ENCODE assay signal across 15 cellular contexts in genomic region chr1:225435957-225436392, GRCh38. TPM values are rescaled to one million over a fixed set of nuclear protein-coding genes. Genes with fewer than 3 reads are reported as not detected.
A peak's percentile ranks its signal among the peaks of the same experiment; 100 is the strongest.
DNase-seq lines count a peak whose midpoint lies in the region; ATAC-seq, FAIRE-seq and TF ChIP-seq lines count a peak whose summit lies in the region.
"Had no signal": no experiment of that assay in that cellular context is flagged by ENCODE, and none has a peak within 500 bp of the region (broad histone marks: within the 10 kb centered on the region; RNA-seq: fewer than 3 reads in every experiment).

No MANE protein-coding gene starts in this region.

- peak; percentile 69 for FAIRE-seq in K562 (lab: Jason Lieb, UNC)
- no peak for FAIRE-seq in H54 (lab: Jason Lieb, UNC)
- FAIRE-seq: endometrium had no signal

- ATAC-seq in GM18511 (IDR thresholded peaks at IDR 0.05; ENCODE audit: unreplicated experiment) = peak; percentile 72
- peak; percentile 70 for ATAC-seq in GM19468 (IDR thresholded peaks at IDR 0.05; ENCODE audit: extremely low read depth, unreplicated experiment)
- ATAC-seq in HG03039 (IDR thresholded peaks at IDR 0.05; ENCODE audit: unreplicated experiment) = peak; percentile 49
- peak; percentile 80 for ATAC-seq in K562

- CTCF ChIA-PET in K562 (lab: Yijun Ruan, JAX; ENCODE audit: low intra/inter-chr PET ratio) = no interaction called here

- peak overlapping the region; percentile 75 for H2AFZ ChIP-seq in K562 (ENCODE audit: low read depth, low read length)

- TF ChIP-seq RAD21 in K562 (CRISPR knock-in tag; conservative IDR thresholded peaks at IDR 0.05 in 1 of 2, IDR thresholded peaks at IDR 0.05 in 1 of 2) = no peak

- H3K36me3 ChIP-seq in K562 (ENCODE audit: control insufficient read depth, insufficient read depth, low read length) = no peaks in the 10 kb centered on the region
- H3K36me3 ChIP-seq: adrenal gland had no signal

- no peak for TF ChIP-seq EP300 in K562 (IDR thresholded peaks at IDR 0.05; ENCODE audit: low read length)

- no peaks in the 10 kb centered on the region for H3K9me1 ChIP-seq in K562 (ENCODE audit: control insufficient read depth, insufficient read depth, low read length)

- intact Hi-C loops in K562 (cut with micrococcal nuclease) = no loop called here

- TF ChIP-seq CTCF in K562 (IDR thresholded peaks at IDR 0.05 in 2 of 3, conservative IDR thresholded peaks at IDR 0.05 in 1 of 3; ENCODE audit: insufficient read depth in 2 of 3, low read depth in 1 of 3, low read length in 3 of 3) = no peak

- no TSS peak for BruUV-seq in K562 (replicated peaks; lab: Mats Ljungman, UMichigan)

- 0 out of 3 replicates have a peak overlapping the region, but pooled peaks have one; percentile 14 for H3K27ac ChIP-seq in K562 (ENCODE audit: extremely low read depth, low read depth, low read length)
- H3K27ac ChIP-seq: adrenal gland, RWPE1, skin epidermis had no signal

- H3K27me3 ChIP-seq in K562 (ENCODE audit: control insufficient read depth in 2 of 2, insufficient read depth in 2 of 2, low read length in 2 of 2) = no peaks in the 10 kb centered on the region
- H3K27me3 ChIP-seq: adrenal gland had no signal

- peak in 2 of 4 experiments; percentile 53 to 64 for DNase-seq in K562 (ENCODE audit: extremely low read depth in 1 of 4, low spot score in 3 of 4)
- DNase-seq in H54 (ENCODE audit: insufficient read length, low spot score) = no peak
- no peak for DNase-seq in NOMO-1 (lab: John Stamatoyannopoulos, UW; ENCODE audit: unreplicated experiment in 2 of 2)
- no peak for DNase-seq in stimulated activated naive CD4-positive, alpha-beta T cell (lab: John Stamatoyannopoulos, UW)
- no peak for DNase-seq in GF-D8 (lab: John Stamatoyannopoulos, UW)
- DNase-seq: activated CD4-positive, alpha-beta T cell treated with anti-CD3 and anti-CD28 coated beads, Interleukin-2, amount 10 ng/mL, durations not matched to agents 7 days and 5 days; adrenal gland; CD8-positive, alpha-beta memory T cell; NCI-H1694 treated with DMSO at 0.1 percent for 48 hours had no signal

- POLR2A ChIA-PET in K562 (lab: Yijun Ruan, JAX) = interaction anchor here (0.6 kb wide), 1 partner anchor 17 kb away, joined by 3 read pairs; no protein-coding TSS in a partner anchor

- no peaks in the 10 kb centered on the region for H4K20me1 ChIP-seq in K562 (replicated peaks; ENCODE audit: control insufficient read depth, insufficient read depth, low read length)

- H3K4me2 ChIP-seq in K562 (ENCODE audit: insufficient read depth, low read length) = peak overlapping the region; percentile 28; the same call in 1 of the 2 replicates

- H3K4me3 ChIP-seq in K562 = no peak overlapping the region
- H3K4me3 ChIP-seq: adrenal gland, skin epidermis had no signal

- peak overlapping the region in 1 of 2 experiments; percentile 68; a peak in 1 of 4 replicates for H3K9ac ChIP-seq in K562 (ENCODE audit: insufficient read depth in 1 of 2, low read depth in 2 of 2, low read length in 2 of 2)

- in situ Hi-C loops in K562 (cut with MboI) = no loop called here

- H3K9me3 ChIP-seq in K562 (replicated peaks; ENCODE audit: control insufficient read depth, insufficient read depth, low read depth, low read length) = peaks cover 5% of the 10 kb centered on the region; the same call in 1 of the 2 replicates
- H3K9me3 ChIP-seq: adrenal gland had no signal

- TF ChIP-seq POLR2A in K562 (conservative IDR thresholded peaks at IDR 0.05) (no peak), H54 (IDR thresholded peaks at IDR 0.05; ENCODE audit: low read depth, low read length) (no peak)

- 17% methylated on average over 6 of the region's 6 CpGs for WGBS in K562 (ENCODE audit: insufficient coverage, low coverage, missing lambda C conversion rate)

- H3K79me2 ChIP-seq in K562 (ENCODE audit: control insufficient read depth, insufficient read depth, low read length) = no peaks in the 10 kb centered on the region

- H3K4me1 ChIP-seq in K562 (replicated peaks in 1 of 2; ENCODE audit: control insufficient read depth in 2 of 2, insufficient read depth in 2 of 2, low read length in 2 of 2) = peaks cover 7 to 18% of the 10 kb centered on the region in 2 experiments; a peak in 4 of 5 replicates
- H3K4me1 ChIP-seq: adrenal gland had no signal

TF ChIP-seq in K562, 482 proteins besides CTCF, POLR2A, EP300 and RAD21:
- no peak for TF ChIP-seq MITF (IDR thresholded peaks at IDR 0.05)
- TF ChIP-seq MAZ (CRISPR knock-in tag; conservative IDR thresholded peaks at IDR 0.05 in 1 of 2, IDR thresholded peaks at IDR 0.05 in 1 of 2) = peak in 1 of 2 experiments; percentile 32; a peak in 1 of 4 replicates
- TF ChIP-seq SMAD4 (CRISPR knock-in tag; conservative IDR thresholded peaks at IDR 0.05) = 0 out of 2 replicates have a peak, but pooled peaks have one; percentile 33
- TF ChIP-seq SMARCA4 (IDR thresholded peaks at IDR 0.05) = 0 out of 2 replicates have a peak, but pooled peaks have one; percentile 1
- peak; percentile 7; the same call in 1 of the 2 replicates for TF ChIP-seq DPF2 (IDR thresholded peaks at IDR 0.05)
- no peak for TF ChIP-seq RREB1 (CRISPR knock-in tag; IDR thresholded peaks at IDR 0.05)
- TF ChIP-seq ARID1B (IDR thresholded peaks at IDR 0.05) = 0 out of 2 replicates have a peak, but pooled peaks have one; percentile 16

RNA-seq across cellular contexts. Expression of gene LBR, which starts 8.1 kb away (rescaled TPM):
- 218 and 419 TPM in 2 replicates for total RNA-seq in K562 (2011; cell fraction: chromatin; rRNA removed; ENCODE audit: low replicate concordance)
- total RNA-seq in K562 (2011; cell fraction: nucleolus; rRNA removed) = 192 and 198 TPM in 2 replicates
- total RNA-seq in K562 (2011; cell fraction: nucleoplasm; rRNA removed) = 268 and 304 TPM in 2 replicates
- total RNA-seq in K562 (2014; rRNA removed) = 102 and 116 TPM in 2 replicates
- 205 and 234 TPM in 2 replicates for total RNA-seq in K562 (2014; rRNA removed; fragmentation: Illumina TruSeq; extraction: Trizol)
- 177 and 192 TPM in 2 replicates for total RNA-seq in K562 (2015; rRNA removed; fragmentation: Illumina TruSeq; extraction: Trizol)
- total RNA-seq in K562 (2021) = 229 and 235 TPM in 2 replicates
- polyA plus RNA-seq in K562 (2011; rRNA removed) = 170 and 197 TPM in 2 replicates
- polyA plus RNA-seq in K562 (2011; cell fraction: cytosol; rRNA removed) = 90.3 and 164 TPM in 2 replicates
- polyA plus RNA-seq in K562 (2011; cell fraction: nucleus; rRNA removed) = 137 and 143 TPM in 2 replicates
- 106 and 154 TPM in 2 replicates for polyA plus RNA-seq in K562 (2012)
- polyA plus RNA-seq in K562 (2014; fragmentation: Illumina TruSeq; extraction: Trizol) = 160 and 197 TPM in 2 replicates
- polyA plus RNA-seq in K562 (2014; fragmentation: Nextera tagmentation; extraction: Ambion mirVana) = 100 to 1,000 TPM; 203 to 217 TPM
- 144 and 147 TPM in 2 replicates for polyA plus RNA-seq in K562 (2014; rRNA removed)
- polyA minus RNA-seq in K562 (2011; rRNA and poly(A)+ RNA removed) = 186 and 194 TPM in 2 replicates
- polyA minus RNA-seq in K562 (2011; cell fraction: cytosol; rRNA and poly(A)+ RNA removed) = 95.8 and 96.2 TPM in 2 replicates
- polyA minus RNA-seq in K562 (2011; cell fraction: nucleus; rRNA and poly(A)+ RNA removed) = 102 and 157 TPM in 2 replicates
